In the genomic region with DNA sequence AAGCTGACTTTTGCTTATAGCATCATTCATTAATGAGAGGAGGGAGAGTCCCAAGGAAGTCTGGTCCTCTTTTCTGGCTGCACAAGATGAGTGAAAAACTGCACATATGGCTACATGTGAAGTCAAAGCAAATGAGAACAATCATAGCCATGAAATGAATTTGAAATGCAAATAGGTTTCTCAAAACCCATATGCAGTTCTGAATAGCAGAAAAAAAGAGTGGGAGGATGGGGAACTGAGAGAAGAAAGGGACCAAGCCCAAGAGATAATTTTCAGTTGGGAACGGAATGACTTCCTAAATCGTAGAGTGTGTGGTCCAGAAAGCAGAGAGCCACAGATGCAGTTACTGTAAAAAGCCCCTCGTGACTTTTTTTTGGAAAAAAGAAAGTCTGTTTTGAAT, we compare ENCODE assay signal across 12 cellular contexts.
DNase-seq lines count a peak whose midpoint lies in the region; ATAC-seq, FAIRE-seq and TF ChIP-seq lines count a peak whose summit lies in the region.
"Had no signal": no experiment of that assay in that cellular context is flagged by ENCODE, and none has a peak within 500 bp of the region (broad histone marks: within the 10 kb centered on the region; RNA-seq: fewer than 3 reads in every experiment).

No MANE protein-coding gene starts in this region.

- TF ChIP-seq EP300 in HepG2 (IDR thresholded peaks at IDR 0.05; ENCODE audit: low read depth in 2 of 2, low read length in 2 of 2) (no peak), HepG2 (CRISPR knock-in tag; IDR thresholded peaks at IDR 0.05; ENCODE audit: borderline replicate concordance) (no peak)

- no peaks in the 10 kb centered on the region for H3K27me3 Mint-ChIP-seq in neural crest cell (ENCODE audit: low read depth)

- no peak for TF ChIP-seq RAD21 in HepG2 (CRISPR knock-in tag; IDR thresholded peaks at IDR 0.05)

- H3K79me2 ChIP-seq in HepG2 (ENCODE audit: insufficient read depth, low read length): no peaks in the 10 kb centered on the region

- no peak for TF ChIP-seq POLR2A in HepG2 (IDR thresholded peaks at IDR 0.05; ENCODE audit: insufficient read depth in 1 of 2, low read depth in 2 of 2, low read length in 2 of 2)

- no peaks in the 10 kb centered on the region for H3K4me1 ChIP-seq in HepG2 (ENCODE audit: insufficient read depth, low read length)

- no peaks in the 10 kb centered on the region for H4K20me1 ChIP-seq in HepG2 (ENCODE audit: insufficient read depth, low read length)

- ATAC-seq in GM18873 (IDR thresholded peaks at IDR 0.05; ENCODE audit: low FRiP score, unreplicated experiment) (peak; percentile 87), GM21526 (IDR thresholded peaks at IDR 0.05; ENCODE audit: low FRiP score, unreplicated experiment) (peak; percentile 85), HG03103 (IDR thresholded peaks at IDR 0.05; ENCODE audit: low read depth, unreplicated experiment) (peak; percentile 69), HepG2 (no peak)

- CTCF ChIA-PET in HepG2 (lab: Yijun Ruan, JAX; ENCODE audit: low intra/inter-chr PET ratio, low total read pairs): no interaction called here

- WGBS in HepG2 (ENCODE audit: low lambda C conversion rate): 29% methylated on average over 3 of the region's 3 CpGs

- BruUV-seq in HepG2 (replicated peaks; lab: Mats Ljungman, UMichigan): no TSS peak

- no peak for FAIRE-seq in HepG2 (lab: Jason Lieb, UNC)
- FAIRE-seq: colon had no signal

- peak overlapping the region; percentile 31 for H3K27ac Mint-ChIP-seq in neural crest cell (ENCODE audit: unreplicated experiment)

- peaks cover 5% of the 10 kb centered on the region for H3K4me1 Mint-ChIP-seq in neural crest cell

- POLR2A ChIA-PET in HepG2 (lab: Yijun Ruan, JAX): no interaction called here

- no peak overlapping the region for H3K4me3 Mint-ChIP-seq in neural crest cell

- in situ Hi-C loops in HepG2 (cut with HindIII; ENCODE audit: extremely low pct_ligation_motif_present, low pct_unique_long_range_greater_than_20kb): no loop called here

- intact Hi-C loops in HepG2 (cut with micrococcal nuclease; ENCODE audit: unreplicated experiment): no loop called here

- no peak overlapping the region for H3K4me2 ChIP-seq in HepG2 (ENCODE audit: low read depth, low read length)

- H3K9me3 Mint-ChIP-seq in neural crest cell: peaks cover 7% of the 10 kb centered on the region

- no peak for TF ChIP-seq CTCF in neural crest cell (conservative IDR thresholded peaks at IDR 0.05)
- no peak for TF ChIP-seq CTCF in HepG2 (CRISPR knock-in tag; IDR thresholded peaks at IDR 0.05)

- H3K9ac ChIP-seq in HepG2 (ENCODE audit: insufficient read depth, low read depth, low read length): no peak overlapping the region

- DNase-seq in neural crest cell (ENCODE audit: low read depth, low spot score) (no peak), HCEC 1CT (no peak), HepG2 (ENCODE audit: low spot score) (no peak), kidney glomerular epithelial cell (lab: John Stamatoyannopoulos, UW) (no peak)
- DNase-seq: foreskin melanocyte, NCI-H1105 treated with DMSO at 0.1 percent for 48 hours, sigmoid colon had no signal

- peaks cover 4% of the 10 kb centered on the region for H3K36me3 Mint-ChIP-seq in neural crest cell (ENCODE audit: low read depth)

- H3K9me3 ChIP-seq in HepG2 (ENCODE audit: low read length): no peaks in the 10 kb centered on the region
- H3K9me3 ChIP-seq: sigmoid colon had no signal

- no peaks in the 10 kb centered on the region for H3K36me3 ChIP-seq in HepG2 (replicated peaks in 1 of 2; ENCODE audit: control insufficient read depth in 1 of 2, insufficient read depth in 2 of 2, low read length in 2 of 2)
- H3K36me3 ChIP-seq: sigmoid colon had no signal

- no peak overlapping the region for H3K27ac ChIP-seq in HepG2 (ENCODE audit: extremely low read length, insufficient read depth, low read length)
- H3K27ac ChIP-seq: sigmoid colon had no signal

- no peaks in the 10 kb centered on the region for H3K27me3 ChIP-seq in HepG2 (ENCODE audit: control insufficient read depth in 1 of 2, insufficient read depth in 2 of 2, low read length in 2 of 2)
- H3K27me3 ChIP-seq: sigmoid colon had no signal

- H2AFZ ChIP-seq in HepG2 (ENCODE audit: low read length): no peak overlapping the region

- H3K4me3 ChIP-seq in HepG2 (replicated peaks in 1 of 3; ENCODE audit: insufficient read depth in 1 of 3, low read depth in 2 of 3, low read length in 3 of 3): no peak overlapping the region
- H3K4me3 ChIP-seq: lung, sigmoid colon had no signal

TF ChIP-seq in HepG2, 621 proteins besides CTCF, POLR2A, EP300 and RAD21 (continues in another document):
- TF ChIP-seq ZNF775 (CRISPR knock-in tag; IDR thresholded peaks at IDR 0.05; ENCODE audit: borderline replicate concordance) (no peak), ZFP37 (CRISPR knock-in tag; IDR thresholded peaks at IDR 0.05; ENCODE audit: borderline replicate concordance) (no peak), ZNF605 (CRISPR knock-in tag; IDR thresholded peaks at IDR 0.05) (no peak), HHEX (CRISPR knock-in tag; IDR thresholded peaks at IDR 0.05) (no peak), ZNF460 (CRISPR knock-in tag; IDR thresholded peaks at IDR 0.05; ENCODE audit: borderline replicate concordance) (no peak), CHCHD3 (CRISPR knock-in tag; IDR thresholded peaks at IDR 0.05) (no peak)
- TF ChIP-seq, protein P1, sequence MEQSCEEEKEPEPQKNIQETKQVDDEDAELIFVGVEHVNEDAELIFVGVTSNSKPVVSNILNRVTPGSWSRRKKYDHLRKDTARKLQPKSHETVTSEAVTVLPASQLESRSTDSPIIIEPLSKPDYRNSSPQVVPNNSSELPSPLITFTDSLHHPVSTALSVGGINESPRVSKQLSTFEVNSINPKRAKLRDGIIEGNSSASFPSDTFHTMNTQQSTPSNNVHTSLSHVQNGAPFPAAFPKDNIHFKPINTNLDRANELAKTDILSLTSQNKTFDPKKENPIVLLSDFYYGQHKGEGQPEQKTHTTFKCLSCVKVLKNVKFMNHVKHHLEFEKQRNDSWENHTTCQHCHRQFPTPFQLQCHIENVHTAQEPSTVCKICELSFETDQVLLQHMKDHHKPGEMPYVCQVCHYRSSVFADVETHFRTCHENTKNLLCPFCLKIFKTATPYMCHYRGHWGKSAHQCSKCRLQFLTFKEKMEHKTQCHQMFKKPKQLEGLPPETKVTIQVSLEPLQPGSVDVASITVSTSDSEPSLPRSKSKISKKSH (CRISPR knock-in tag; IDR thresholded peaks at IDR 0.05; ENCODE audit: borderline replicate concordance): no peak
- TF ChIP-seq, protein P2, sequence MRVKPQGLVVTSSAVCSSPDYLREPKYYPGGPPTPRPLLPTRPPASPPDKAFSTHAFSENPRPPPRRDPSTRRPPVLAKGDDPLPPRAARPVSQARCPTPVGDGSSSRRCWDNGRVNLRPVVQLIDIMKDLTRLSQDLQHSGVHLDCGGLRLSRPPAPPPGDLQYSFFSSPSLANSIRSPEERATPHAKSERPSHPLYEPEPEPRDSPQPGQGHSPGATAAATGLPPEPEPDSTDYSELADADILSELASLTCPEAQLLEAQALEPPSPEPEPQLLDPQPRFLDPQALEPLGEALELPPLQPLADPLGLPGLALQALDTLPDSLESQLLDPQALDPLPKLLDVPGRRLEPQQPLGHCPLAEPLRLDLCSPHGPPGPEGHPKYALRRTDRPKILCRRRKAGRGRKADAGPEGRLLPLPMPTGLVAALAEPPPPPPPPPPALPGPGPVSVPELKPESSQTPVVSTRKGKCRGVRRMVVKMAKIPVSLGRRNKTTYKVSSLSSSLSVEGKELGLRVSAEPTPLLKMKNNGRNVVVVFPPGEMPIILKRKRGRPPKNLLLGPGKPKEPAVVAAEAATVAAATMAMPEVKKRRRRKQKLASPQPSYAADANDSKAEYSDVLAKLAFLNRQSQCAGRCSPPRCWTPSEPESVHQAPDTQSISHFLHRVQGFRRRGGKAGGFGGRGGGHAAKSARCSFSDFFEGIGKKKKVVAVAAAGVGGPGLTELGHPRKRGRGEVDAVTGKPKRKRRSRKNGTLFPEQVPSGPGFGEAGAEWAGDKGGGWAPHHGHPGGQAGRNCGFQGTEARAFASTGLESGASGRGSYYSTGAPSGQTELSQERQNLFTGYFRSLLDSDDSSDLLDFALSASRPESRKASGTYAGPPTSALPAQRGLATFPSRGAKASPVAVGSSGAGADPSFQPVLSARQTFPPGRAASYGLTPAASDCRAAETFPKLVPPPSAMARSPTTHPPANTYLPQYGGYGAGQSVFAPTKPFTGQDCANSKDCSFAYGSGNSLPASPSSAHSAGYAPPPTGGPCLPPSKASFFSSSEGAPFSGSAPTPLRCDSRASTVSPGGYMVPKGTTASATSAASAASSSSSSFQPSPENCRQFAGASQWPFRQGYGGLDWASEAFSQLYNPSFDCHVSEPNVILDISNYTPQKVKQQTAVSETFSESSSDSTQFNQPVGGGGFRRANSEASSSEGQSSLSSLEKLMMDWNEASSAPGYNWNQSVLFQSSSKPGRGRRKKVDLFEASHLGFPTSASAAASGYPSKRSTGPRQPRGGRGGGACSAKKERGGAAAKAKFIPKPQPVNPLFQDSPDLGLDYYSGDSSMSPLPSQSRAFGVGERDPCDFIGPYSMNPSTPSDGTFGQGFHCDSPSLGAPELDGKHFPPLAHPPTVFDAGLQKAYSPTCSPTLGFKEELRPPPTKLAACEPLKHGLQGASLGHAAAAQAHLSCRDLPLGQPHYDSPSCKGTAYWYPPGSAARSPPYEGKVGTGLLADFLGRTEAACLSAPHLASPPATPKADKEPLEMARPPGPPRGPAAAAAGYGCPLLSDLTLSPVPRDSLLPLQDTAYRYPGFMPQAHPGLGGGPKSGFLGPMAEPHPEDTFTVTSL (CRISPR knock-in tag; IDR thresholded peaks at IDR 0.05; ENCODE audit: borderline replicate concordance): no peak
- TF ChIP-seq, protein P3, sequence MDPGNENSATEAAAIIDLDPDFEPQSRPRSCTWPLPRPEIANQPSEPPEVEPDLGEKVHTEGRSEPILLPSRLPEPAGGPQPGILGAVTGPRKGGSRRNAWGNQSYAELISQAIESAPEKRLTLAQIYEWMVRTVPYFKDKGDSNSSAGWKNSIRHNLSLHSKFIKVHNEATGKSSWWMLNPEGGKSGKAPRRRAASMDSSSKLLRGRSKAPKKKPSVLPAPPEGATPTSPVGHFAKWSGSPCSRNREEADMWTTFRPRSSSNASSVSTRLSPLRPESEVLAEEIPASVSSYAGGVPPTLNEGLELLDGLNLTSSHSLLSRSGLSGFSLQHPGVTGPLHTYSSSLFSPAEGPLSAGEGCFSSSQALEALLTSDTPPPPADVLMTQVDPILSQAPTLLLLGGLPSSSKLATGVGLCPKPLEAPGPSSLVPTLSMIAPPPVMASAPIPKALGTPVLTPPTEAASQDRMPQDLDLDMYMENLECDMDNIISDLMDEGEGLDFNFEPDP (CRISPR knock-in tag; conservative IDR thresholded peaks at IDR 0.05): no peak
